In genomic region chr20:48069626-48070025, GRCh38 we compare ENCODE assay signal across 24 cellular contexts.
"Had no signal": no experiment of that assay in that cellular context is flagged by ENCODE, and none has a peak within 500 bp of the region (broad histone marks: within the 10 kb centered on the region; RNA-seq: fewer than 3 reads in every experiment).

No MANE protein-coding gene starts in this region.

- H2AFZ ChIP-seq: neural progenitor cell, parathyroid adenoma had no signal

- H3K9ac ChIP-seq: neural progenitor cell, parathyroid adenoma had no signal

- ATAC-seq: activated CD4-positive, alpha-beta T cell treated with anti-CD3 and anti-CD28 coated beads for 36 hours; activated CD8-positive, alpha-beta memory T cell treated with anti-CD3 and anti-CD28 coated beads, Interleukin-2, amount 10 ng/mL, durations not matched to agents 7 days and 5 days; activated CD8-positive, alpha-beta T cell treated with anti-CD3 and anti-CD28 coated beads, Interleukin-2, amount 10 ng/mL, durations not matched to agents 7 days and 5 days; activated naive CD8-positive, alpha-beta T cell treated with anti-CD3 and anti-CD28 coated beads, Interleukin-2, amount 50 U/mL, for 24 hours; foreskin keratinocyte; left lung; natural killer cell; psoas muscle; stimulated activated naive B cell treated with anti-CD40 and anti-IgM and Interleukin-4, amounts not matched to agents 10 μg/mL and 1 μg/mL and 100 μg/mL, for 72 hours had no signal

- H3K4me1 ChIP-seq: left lung, neural progenitor cell, parathyroid adenoma, psoas muscle, sigmoid colon, stomach, suprapubic skin, tibial nerve had no signal

- H3K27ac ChIP-seq: foreskin keratinocyte, left lung, neural progenitor cell, parathyroid adenoma, psoas muscle, sigmoid colon, stomach, suprapubic skin, tibial nerve had no signal

- H3K4me3 ChIP-seq: left lung, lung, neural progenitor cell, psoas muscle, sigmoid colon, smooth muscle cell, stomach, suprapubic skin, tibial nerve had no signal

- H3K36me3 ChIP-seq: left lung, neural progenitor cell, sigmoid colon, stomach, suprapubic skin, tibial nerve had no signal

- H3K27me3 ChIP-seq: left lung, neural progenitor cell, sigmoid colon, suprapubic skin, tibial nerve had no signal

- H3K9me3 ChIP-seq: left lung, psoas muscle, sigmoid colon, stomach, suprapubic skin, tibial nerve had no signal

- H3K79me2 ChIP-seq: parathyroid adenoma had no signal

- H3K4me2 ChIP-seq: neural progenitor cell, smooth muscle cell had no signal

- DNase-seq: activated CD4-positive, alpha-beta T cell treated with anti-CD3 and anti-CD28 coated beads for 36 hours; activated CD4-positive, CD25-positive, alpha-beta regulatory T cell; activated CD8-positive, alpha-beta memory T cell treated with anti-CD3 and anti-CD28 coated beads, Interleukin-2, amount 10 ng/mL, durations not matched to agents 7 days and 5 days; activated CD8-positive, alpha-beta T cell treated with anti-CD3 and anti-CD28 coated beads, Interleukin-2, amount 10 ng/mL, durations not matched to agents 7 days and 5 days; activated naive CD8-positive, alpha-beta T cell treated with anti-CD3 and anti-CD28 coated beads, Interleukin-2, amount 50 U/mL, for 24 hours; activated T-cell treated with anti-CD3 and anti-CD28 coated beads, Interleukin-2, amount 50 U/mL, for 48 hours; amygdala; caudate nucleus; foreskin keratinocyte; left lung; mesendoderm; natural killer cell; occipital lobe; psoas muscle; sigmoid colon; stimulated activated CD4-positive, alpha-beta T cell treated with anti-CD3 and anti-CD28 coated beads, Interleukin-1b, Interleukin-23, amount 100 ng/mL, for 48 hours; stimulated activated naive B cell treated with anti-CD40 and anti-IgM and Interleukin-4, amounts not matched to agents 10 μg/mL and 1 μg/mL and 100 μg/mL, for 72 hours; stomach had no signal
